ENCODE assay signal across 16 cellular contexts in genomic region chr2:197862556-197862955, GRCh38. TPM values are rescaled to one million over a fixed set of nuclear protein-coding genes. Genes with fewer than 3 reads are reported as not detected.
A peak's percentile ranks its signal among the peaks of the same experiment; 100 is the strongest.
DNase-seq lines count a peak whose midpoint lies in the region; ATAC-seq and TF ChIP-seq lines count a peak whose summit lies in the region.
"Had no signal": no experiment of that assay in that cellular context is flagged by ENCODE, and none has a peak within 500 bp of the region (broad histone marks: within the 10 kb centered on the region; RNA-seq: fewer than 3 reads in every experiment).

No MANE protein-coding gene starts in this region.

- intact Hi-C loops in right lobe of liver (cut with DNase I): no loop called here

- ATAC-seq in right lobe of liver: no peak
- no peak for ATAC-seq in GM18909 (IDR thresholded peaks at IDR 0.05; ENCODE audit: poor library complexity, unreplicated experiment)

- peaks cover 4% of the 10 kb centered on the region for H3K4me1 ChIP-seq in mesodermal cell (ENCODE audit: control insufficient read depth, insufficient read depth, low read length, poor library complexity, severe bottlenecking)
- H3K4me1 ChIP-seq in right lobe of liver: no peaks in the 10 kb centered on the region
- H3K4me1 ChIP-seq: BE2C, Caco-2 had no signal

- H3K27ac ChIP-seq in mesodermal cell (ENCODE audit: low read depth, low read length, severe bottlenecking): peak overlapping the region; percentile 43
- no peak overlapping the region for H3K27ac ChIP-seq in right lobe of liver
- H3K27ac ChIP-seq: GM23248, HL-60 had no signal

- DNase-seq in amniotic epithelial cell (ENCODE audit: low read depth) (peak; percentile 71), fibroblast of pulmonary artery (ENCODE audit: low read depth) (peak; percentile 20), glomerular visceral epithelial cell (ENCODE audit: extremely low spot score) (no peak), HuH-7.5 (ENCODE audit: low spot score) (no peak), right lobe of liver (no peak)
- DNase-seq: ACHN; BE2C; C1 segment of cervical spinal cord; Caco-2; CD4-positive, alpha-beta T cell; GM23248; IMR-90 had no signal

- TF ChIP-seq POLR2A in right lobe of liver (IDR thresholded peaks at IDR 0.05): no peak

- no peak for TF ChIP-seq CTCF in fibroblast of pulmonary artery (IDR thresholded peaks at IDR 0.05; ENCODE audit: low read length, missing control alignments)
- TF ChIP-seq CTCF in right lobe of liver (IDR thresholded peaks at IDR 0.05): no peak

- no peaks in the 10 kb centered on the region for H3K9me3 ChIP-seq in mesodermal cell (ENCODE audit: control insufficient read depth, low read length)
- no peaks in the 10 kb centered on the region for H3K9me3 ChIP-seq in right lobe of liver
- H3K9me3 ChIP-seq: BE2C, Caco-2, HAP-1 had no signal

- H3K4me3 ChIP-seq in fibroblast of pulmonary artery (replicated peaks; ENCODE audit: low read depth, low read length) (no peak overlapping the region), mesodermal cell (ENCODE audit: extremely low read depth, insufficient read depth, low read length, poor library complexity, severe bottlenecking) (no peak overlapping the region), right lobe of liver (no peak overlapping the region)
- H3K4me3 ChIP-seq: GM23248, HAP-1 had no signal

- H3K36me3 ChIP-seq in mesodermal cell (ENCODE audit: control insufficient read depth, insufficient read depth, low read length) (no peaks in the 10 kb centered on the region), right lobe of liver (no peaks in the 10 kb centered on the region)
- H3K36me3 ChIP-seq: BE2C, HAP-1 had no signal

- H3K27me3 ChIP-seq in right lobe of liver: no peaks in the 10 kb centered on the region
- H3K27me3 ChIP-seq: BE2C had no signal

RNA-seq across cellular contexts. Expression of gene PLCL1, which starts 58.2 kb away (rescaled TPM):
- polyA plus RNA-seq in mesodermal cell (2013, experiment 1 of 2): 10.2 TPM
- 9.1 TPM for polyA plus RNA-seq in mesodermal cell (2013, experiment 2 of 2)
- under 1 TPM; 0.12 to 0.37 (median 0.24) TPM for total RNA-seq in right lobe of liver

Comparison
In these comparisons a context has a peak if more than half of its experiments do, and no peak if none do; other contexts are left out.
1. DNase-seq: peak in amniotic epithelial cell (single experiment) and fibroblast of pulmonary artery (single experiment); none in glomerular visceral epithelial cell (single experiment), HuH-7.5 (single experiment) and right lobe of liver (0 of 3).